24 cellular contexts compared by ENCODE assay signal in genomic region chr20:9510926-9511325, GRCh38. TPM values are rescaled to one million over a fixed set of nuclear protein-coding genes. Genes with fewer than 3 reads are reported as not detected.
DNase-seq lines count a peak whose midpoint lies in the region; ATAC-seq, FAIRE-seq and TF ChIP-seq lines count a peak whose summit lies in the region.
"Had no signal": no experiment of that assay in that cellular context is flagged by ENCODE, and none has a peak within 500 bp of the region (broad histone marks: within the 10 kb centered on the region; RNA-seq: fewer than 3 reads in every experiment).

No MANE protein-coding gene starts in this region.

- intact Hi-C loops in GM12878 (cut with micrococcal nuclease; ENCODE audit: unreplicated experiment) = no loop called here

- RAD21 ChIA-PET in GM12878 (lab: Charles Lee; ENCODE audit: unreplicated experiment) = no interaction called here

- no peaks in the 10 kb centered on the region for H4K20me1 ChIP-seq in GM12878 (ENCODE audit: control insufficient read depth, insufficient read depth)

- peak; percentile 53 for ATAC-seq in GM18868 (IDR thresholded peaks at IDR 0.05; ENCODE audit: unreplicated experiment)
- ATAC-seq in GM21528 (IDR thresholded peaks at IDR 0.05; ENCODE audit: low FRiP score, unreplicated experiment) = peak; percentile 54
- peak; percentile 48 for ATAC-seq in HG03457 (IDR thresholded peaks at IDR 0.05; ENCODE audit: unreplicated experiment)
- peak; percentile 35; the same call in 2 of the 3 replicates for ATAC-seq in GM12878
- ATAC-seq in GM19351 (IDR thresholded peaks at IDR 0.05; ENCODE audit: unreplicated experiment) = no peak
- ATAC-seq in HG03571 (IDR thresholded peaks at IDR 0.05; ENCODE audit: unreplicated experiment) = no peak
- ATAC-seq in activated naive CD8-positive, alpha-beta T cell treated with anti-CD3 and anti-CD28 coated beads, Interleukin-2, amount 50 U/mL, for 24 hours = no peak
- ATAC-seq: left lung, right lobe of liver had no signal

- no peak overlapping the region for H3K27ac Mint-ChIP-seq in activated naive CD8-positive, alpha-beta T cell treated with anti-CD3 and anti-CD28 coated beads, Interleukin-2, amount 50 U/mL, for 24 hours

- H3K4me2 ChIP-seq in GM12878 (ENCODE audit: control insufficient read depth, insufficient read depth) = peak overlapping the region; percentile 59

- no peak overlapping the region for H3K9ac ChIP-seq in GM12878 (ENCODE audit: control insufficient read depth, insufficient read depth, low read length)

- H3K79me2 ChIP-seq in GM12878 (ENCODE audit: control insufficient read depth, insufficient read depth, low read length) = peaks cover 5% of the 10 kb centered on the region

- no peaks in the 10 kb centered on the region for H3K9me3 Mint-ChIP-seq in activated naive CD8-positive, alpha-beta T cell treated with anti-CD3 and anti-CD28 coated beads, Interleukin-2, amount 50 U/mL, for 24 hours

- peak; percentile 59 for FAIRE-seq in GM12878 (lab: Jason Lieb, UNC)
- FAIRE-seq: colon had no signal

- POLR2A ChIA-PET in GM12878 (lab: Charles Lee) = no interaction called here

- TF ChIP-seq RAD21 in GM12878 (IDR thresholded peaks at IDR 0.05; ENCODE audit: insufficient read depth, low read depth, low read length) = no peak

- SMC1A ChIA-PET in GM12878 (lab: Charles Lee; ENCODE audit: uncharacterized antibody, unreplicated experiment) = no interaction called here

- no peaks in the 10 kb centered on the region for H3K36me3 ChIP-seq in GM12878 (ENCODE audit: control insufficient read depth in 2 of 2, insufficient read depth in 2 of 2, low read length in 1 of 2)
- H3K36me3 ChIP-seq: left lung, Peyer's patch, right lobe of liver, suprapubic skin had no signal

- peaks cover 47% of the 10 kb centered on the region for H3K4me1 ChIP-seq in GM12878 (ENCODE audit: control insufficient read depth, insufficient read depth, low read length)
- H3K4me1 ChIP-seq: right lobe of liver had no signal

- H3K27me3 Mint-ChIP-seq in activated naive CD8-positive, alpha-beta T cell treated with anti-CD3 and anti-CD28 coated beads, Interleukin-2, amount 50 U/mL, for 24 hours = peaks cover 62% of the 10 kb centered on the region

- H3K27ac ChIP-seq in GM12878 (ENCODE audit: control insufficient read depth, insufficient read depth) = peak overlapping the region; percentile 53; the same call in 1 of the 2 replicates
- H3K27ac ChIP-seq: left lung, Peyer's patch, right lobe of liver, suprapubic skin had no signal

- H3K4me3 ChIP-seq in GM12878 (peak overlapping the region; percentile 31; the same call in 1 of the 2 replicates), foreskin fibroblast (ENCODE audit: low read depth in 1 of 2, low read length in 2 of 2) (no peak overlapping the region)
- H3K4me3 ChIP-seq: left lung, Peyer's patch, right lobe of liver, suprapubic skin had no signal

- H3K4me1 Mint-ChIP-seq in activated naive CD8-positive, alpha-beta T cell treated with anti-CD3 and anti-CD28 coated beads, Interleukin-2, amount 50 U/mL, for 24 hours = no peaks in the 10 kb centered on the region

- peak; percentile 66 for DNase-seq in GM12878 (ENCODE audit: low read depth, low spot score)
- no peak for DNase-seq in activated naive CD8-positive, alpha-beta T cell treated with anti-CD3 and anti-CD28 coated beads, Interleukin-2, amount 50 U/mL, for 24 hours
- no peak for DNase-seq in foreskin fibroblast
- DNase-seq: activated effector memory CD4-positive, alpha-beta T cell treated with Interleukin-2 at 50 U/mL for 16 hours; aorta; BE2C; foreskin melanocyte; left lung; NCI-H2081; NCI-H524 treated with DMSO at 0.1 percent for 48 hours; occipital lobe; Peyer's patch; right lobe of liver; stimulated activated CD4-positive, alpha-beta T cell treated with anti-CD3 and anti-CD28 coated beads, Interleukin-1b, Interleukin-23, amount 100 ng/mL, for 48 hours; SW 1271 had no signal

- H2AFZ ChIP-seq in GM12878 (ENCODE audit: control insufficient read depth, low read depth, low read length) = no peak overlapping the region

- no peaks in the 10 kb centered on the region; the same call in 2 of the 3 replicates for H3K9me3 ChIP-seq in GM12878 (replicated peaks; ENCODE audit: control insufficient read depth, insufficient read depth, low read length)
- H3K9me3 ChIP-seq: BE2C, left lung, Peyer's patch, right lobe of liver, suprapubic skin had no signal

- TF ChIP-seq POLR2A in GM12878 (IDR thresholded peaks at IDR 0.05; ENCODE audit: low read depth, low read length) = no peak

- in situ Hi-C loops in GM12878 (cut with MboI) = no loop called here

- TF ChIP-seq CTCF in GM12878 (IDR thresholded peaks at IDR 0.05 in 2 of 3, conservative IDR thresholded peaks at IDR 0.05 in 1 of 3; ENCODE audit: control insufficient read depth in 2 of 3, extremely low read depth in 1 of 3, insufficient read depth in 1 of 3, low read depth in 3 of 3, low read length in 3 of 3) = no peak
- no peak for TF ChIP-seq CTCF in foreskin fibroblast (IDR thresholded peaks at IDR 0.05; ENCODE audit: low read depth, low read length)

- H3K4me3 Mint-ChIP-seq in activated naive CD8-positive, alpha-beta T cell treated with anti-CD3 and anti-CD28 coated beads, Interleukin-2, amount 50 U/mL, for 24 hours = no peak overlapping the region

- no peak for TF ChIP-seq EP300 in GM12878 (IDR thresholded peaks at IDR 0.05; ENCODE audit: borderline replicate concordance in 1 of 2, control insufficient read depth in 1 of 2, low read depth in 2 of 2, low read length in 2 of 2)

- H3K36me3 Mint-ChIP-seq in activated naive CD8-positive, alpha-beta T cell treated with anti-CD3 and anti-CD28 coated beads, Interleukin-2, amount 50 U/mL, for 24 hours (ENCODE audit: low read depth) = no peaks in the 10 kb centered on the region

- peaks cover 0 to 22% of the 10 kb centered on the region in 2 experiments; a peak in 3 of 4 replicates for H3K27me3 ChIP-seq in GM12878 (replicated peaks in 1 of 2; ENCODE audit: control insufficient read depth in 2 of 2, insufficient read depth in 2 of 2, low read length in 1 of 2)
- H3K27me3 ChIP-seq: BE2C had no signal

- 28% methylated on average over 4 of the region's 4 CpGs for WGBS in GM12878 (ENCODE audit: insufficient coverage, insufficient replicate concordance, low lambda C conversion rate, missing lambda C conversion rate)

- CTCF ChIA-PET in GM12878 (lab: Yijun Ruan, JAX) = no interaction called here

- BruUV-seq in GM12878 (replicated peaks; lab: Mats Ljungman, UMichigan) = no TSS peak

TF ChIP-seq in GM12878, 131 proteins besides CTCF, POLR2A, EP300 and RAD21:
- TF ChIP-seq BACH1 (IDR thresholded peaks at IDR 0.05; ENCODE audit: borderline replicate concordance) (no peak), RUNX3 (IDR thresholded peaks at IDR 0.05; ENCODE audit: low read length) (peak; percentile 31; the same call in 1 of the 2 replicates), MEF2A (IDR thresholded peaks at IDR 0.05; ENCODE audit: insufficient read depth, low read depth, low read length) (0 out of 2 replicates have a peak, but pooled peaks have one; percentile 37), SPI1 (IDR thresholded peaks at IDR 0.05; ENCODE audit: borderline replicate concordance, insufficient read depth, low read depth, low read length) (peak; percentile 42; the same call in 1 of the 2 replicates)
TF ChIP-seq in GM12878: peak in this region for 3.

RNA-seq across cellular contexts. Expression of gene LAMP5, which starts 3.5 kb away (rescaled TPM):
- total RNA-seq in GM12878 (2013; cell fraction: nucleolus; rRNA removed) = not detected in 2 replicates
- total RNA-seq in GM12878 (2014; rRNA removed) (0.16 and 0.56 TPM in 2 replicates), GM12878 (2014; rRNA removed; fragmentation: Illumina TruSeq; extraction: Trizol) (0.41 and 0.45 TPM in 2 replicates), GM12878 (2021) (0.29 and 0.54 TPM in 2 replicates)
- 6.2 TPM for polyA plus RNA-seq in GM12878 (2011; ENCODE audit: low read depth)
- polyA plus RNA-seq in GM12878 (2011; rRNA removed) (not detected in 2 replicates), GM12878 (2014; fragmentation: Illumina TruSeq; extraction: Trizol) (0.29 and 0.54 TPM in 2 replicates), GM12878 (2014; fragmentation: Nextera tagmentation; extraction: Ambion mirVana) (under 1 TPM; 0.49 to 0.56 TPM), GM12878 (2014; rRNA removed) (0.40 and 0.49 TPM in 2 replicates), GM12878 (2016; fragmentation: Nextera tagmentation; extraction: Ambion mirVana) (under 1 TPM; 0.10 to 0.17 TPM)
- polyA plus RNA-seq in GM12878 (2011; cell fraction: cytosol; rRNA removed) = not detected in 2 replicates
- 0.06 TPM in 1 of 2 replicates, not detected in the other for polyA plus RNA-seq in GM12878 (2011; cell fraction: nucleus; rRNA removed)
- 6.3 and 9.8 TPM in 2 replicates for polyA plus RNA-seq in GM12878 (2012)
- not detected in 2 replicates for polyA minus RNA-seq in GM12878 (2011; rRNA and poly(A)+ RNA removed)
- polyA minus RNA-seq in GM12878 (2011; cell fraction: cytosol; rRNA and poly(A)+ RNA removed) = not detected in 2 replicates
- not detected in 2 replicates for polyA minus RNA-seq in GM12878 (2011; cell fraction: nucleus; rRNA and poly(A)+ RNA removed)
- total RNA-seq: H4, HT-29, Peyer's patch had no signal

Comparison
In these comparisons a context has a peak if more than half of its experiments do, and no peak if none do; other contexts are left out.
1. ATAC-seq: peak in GM18868 (single experiment), GM21528 (single experiment), HG03457 (single experiment) and GM12878 (single experiment); none in GM19351 (single experiment), HG03571 (single experiment) and activated naive CD8-positive, alpha-beta T cell treated with anti-CD3 and anti-CD28 coated beads, Interleukin-2, amount 50 U/mL, for 24 hours (single experiment).